Comparison of ENCODE assay signal across 25 cellular contexts in the genomic region with DNA sequence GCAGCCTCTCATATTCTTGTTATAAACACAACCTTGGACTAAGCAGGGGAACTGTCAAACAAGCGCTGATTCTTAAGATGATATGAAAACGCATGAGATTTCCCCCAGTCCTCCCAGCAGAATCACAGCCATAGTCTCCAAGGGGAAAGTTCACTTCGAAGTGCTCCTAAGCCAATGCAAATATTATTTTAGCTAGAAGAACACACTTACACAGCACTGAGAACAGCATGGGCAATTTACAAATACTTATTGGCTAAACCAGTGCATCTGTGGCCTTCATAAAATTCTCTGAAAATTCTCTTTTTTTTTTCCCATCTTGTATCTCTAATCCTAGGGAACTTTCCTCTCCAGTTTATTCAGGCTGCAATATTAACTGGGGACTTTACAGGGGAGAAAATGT.
"Had no signal": no experiment of that assay in that cellular context is flagged by ENCODE, and none has a peak within 500 bp of the region (broad histone marks: within the 10 kb centered on the region; RNA-seq: fewer than 3 reads in every experiment).

No MANE protein-coding gene starts in this region.

- H3K27me3 ChIP-seq: colonic mucosa, foreskin keratinocyte, hepatocyte, pancreas, suprapubic skin, thyroid gland, upper lobe of left lung, vagina had no signal

- H3K36me3 ChIP-seq: colonic mucosa, pancreas, suprapubic skin, thyroid gland, upper lobe of left lung, vagina had no signal

- H3K27ac ChIP-seq: colonic mucosa, foreskin keratinocyte, hepatocyte, pancreas, suprapubic skin, thyroid gland, vagina had no signal

- H2AFZ ChIP-seq: hepatocyte had no signal

- ATAC-seq: foreskin keratinocyte; left cardiac atrium; naive thymus-derived CD4-positive, alpha-beta T cell; pancreas; right cardiac atrium; stimulated activated effector memory CD8-positive, alpha-beta T cell treated with anti-CD3 and anti-CD28 coated beads, Interleukin-12 subunit alpha, Interleukin-12 subunit beta, amount 100 ng/mL, for 72 hours; stimulated activated naive CD8-positive, alpha-beta T cell treated with anti-CD3 and anti-CD28 coated beads, Interleukin-15, Interleukin-2, amounts not matched to agents 100 U/mL and 50 U/mL, for 24 hours had no signal

- H3K27me3 Mint-ChIP-seq: naive thymus-derived CD4-positive, alpha-beta T cell; progenitor cell of endocrine pancreas had no signal

- DNase-seq: colonic mucosa; dermis blood vessel endothelial cell; endodermal cell; erythroblast; foreskin keratinocyte; head of caudate nucleus; kidney; left cardiac atrium; mammary epithelial cell; naive thymus-derived CD4-positive, alpha-beta T cell; nephron progenitor cell; nucleus accumbens; pancreas; right cardiac atrium; stimulated activated CD4-positive, alpha-beta T cell treated with anti-CD3 and anti-CD28 coated beads, Interleukin-4, amount 100 ng/mL, for 1 hour; stimulated activated CD8-positive, alpha-beta memory T cell treated with anti-CD3 and anti-CD28 coated beads, Interleukin-4, amount 100 ng/mL, for 48 hours; stimulated activated naive CD8-positive, alpha-beta T cell treated with anti-CD3 and anti-CD28 coated beads, Interleukin-15, Interleukin-2, amounts not matched to agents 100 U/mL and 50 U/mL, for 24 hours; thyroid gland; upper lobe of left lung had no signal

- H3K9me3 ChIP-seq: colonic mucosa, pancreas, suprapubic skin, thyroid gland, upper lobe of left lung, vagina had no signal

- H3K27ac Mint-ChIP-seq: endodermal cell; naive thymus-derived CD4-positive, alpha-beta T cell; nephron progenitor cell; progenitor cell of endocrine pancreas; stimulated activated effector memory CD8-positive, alpha-beta T cell treated with anti-CD3 and anti-CD28 coated beads, Interleukin-12 subunit alpha, Interleukin-12 subunit beta, amount 100 ng/mL, for 72 hours had no signal

- H3K4me3 Mint-ChIP-seq: endodermal cell; naive thymus-derived CD4-positive, alpha-beta T cell; nephron progenitor cell; stimulated activated effector memory CD8-positive, alpha-beta T cell treated with anti-CD3 and anti-CD28 coated beads, Interleukin-12 subunit alpha, Interleukin-12 subunit beta, amount 100 ng/mL, for 72 hours had no signal

- H3K9me3 Mint-ChIP-seq: endodermal cell, nephron progenitor cell had no signal

- H3K4me1 ChIP-seq: colonic mucosa, foreskin keratinocyte, pancreas, suprapubic skin, thyroid gland, vagina had no signal

- H3K4me3 ChIP-seq: colonic mucosa, hepatocyte, pancreas, smooth muscle cell, suprapubic skin, thyroid gland, upper lobe of left lung, vagina had no signal

- H3K79me2 ChIP-seq: hepatocyte had no signal

- H3K36me3 Mint-ChIP-seq: naive thymus-derived CD4-positive, alpha-beta T cell; stimulated activated effector memory CD8-positive, alpha-beta T cell treated with anti-CD3 and anti-CD28 coated beads, Interleukin-12 subunit alpha, Interleukin-12 subunit beta, amount 100 ng/mL, for 72 hours had no signal

- H3K4me1 Mint-ChIP-seq: naive thymus-derived CD4-positive, alpha-beta T cell; stimulated activated effector memory CD8-positive, alpha-beta T cell treated with anti-CD3 and anti-CD28 coated beads, Interleukin-12 subunit alpha, Interleukin-12 subunit beta, amount 100 ng/mL, for 72 hours had no signal

- H3K4me2 ChIP-seq: hepatocyte, smooth muscle cell had no signal
